ENCODE assay signal across 1 cellular context in the genomic region with DNA sequence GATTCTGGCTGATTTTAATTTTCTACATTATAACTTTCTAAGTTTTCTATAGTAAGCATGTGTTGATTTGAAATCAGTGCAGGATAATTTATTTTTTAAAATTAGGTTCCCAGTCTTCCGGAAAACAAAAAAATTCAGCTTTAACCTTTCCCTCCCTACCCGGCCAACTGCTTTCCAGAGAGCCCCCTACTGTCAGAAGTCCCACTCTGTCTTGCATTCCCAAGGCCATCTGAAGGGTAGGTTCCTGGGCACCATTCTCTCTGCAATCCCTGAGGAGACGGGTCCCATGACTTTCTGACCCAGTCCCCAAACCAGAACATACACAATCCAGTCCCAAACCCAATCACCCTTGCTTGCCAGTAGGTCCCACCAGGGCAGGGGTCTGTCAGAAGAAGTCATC.
TF ChIP-seq lines count a peak whose summit lies in the region.

No MANE protein-coding gene starts in this region.

TF ChIP-seq in GM23338, 12 proteins besides CTCF, POLR2A, EP300 and RAD21 (continued from another document):
- TF ChIP-seq, protein P1, sequence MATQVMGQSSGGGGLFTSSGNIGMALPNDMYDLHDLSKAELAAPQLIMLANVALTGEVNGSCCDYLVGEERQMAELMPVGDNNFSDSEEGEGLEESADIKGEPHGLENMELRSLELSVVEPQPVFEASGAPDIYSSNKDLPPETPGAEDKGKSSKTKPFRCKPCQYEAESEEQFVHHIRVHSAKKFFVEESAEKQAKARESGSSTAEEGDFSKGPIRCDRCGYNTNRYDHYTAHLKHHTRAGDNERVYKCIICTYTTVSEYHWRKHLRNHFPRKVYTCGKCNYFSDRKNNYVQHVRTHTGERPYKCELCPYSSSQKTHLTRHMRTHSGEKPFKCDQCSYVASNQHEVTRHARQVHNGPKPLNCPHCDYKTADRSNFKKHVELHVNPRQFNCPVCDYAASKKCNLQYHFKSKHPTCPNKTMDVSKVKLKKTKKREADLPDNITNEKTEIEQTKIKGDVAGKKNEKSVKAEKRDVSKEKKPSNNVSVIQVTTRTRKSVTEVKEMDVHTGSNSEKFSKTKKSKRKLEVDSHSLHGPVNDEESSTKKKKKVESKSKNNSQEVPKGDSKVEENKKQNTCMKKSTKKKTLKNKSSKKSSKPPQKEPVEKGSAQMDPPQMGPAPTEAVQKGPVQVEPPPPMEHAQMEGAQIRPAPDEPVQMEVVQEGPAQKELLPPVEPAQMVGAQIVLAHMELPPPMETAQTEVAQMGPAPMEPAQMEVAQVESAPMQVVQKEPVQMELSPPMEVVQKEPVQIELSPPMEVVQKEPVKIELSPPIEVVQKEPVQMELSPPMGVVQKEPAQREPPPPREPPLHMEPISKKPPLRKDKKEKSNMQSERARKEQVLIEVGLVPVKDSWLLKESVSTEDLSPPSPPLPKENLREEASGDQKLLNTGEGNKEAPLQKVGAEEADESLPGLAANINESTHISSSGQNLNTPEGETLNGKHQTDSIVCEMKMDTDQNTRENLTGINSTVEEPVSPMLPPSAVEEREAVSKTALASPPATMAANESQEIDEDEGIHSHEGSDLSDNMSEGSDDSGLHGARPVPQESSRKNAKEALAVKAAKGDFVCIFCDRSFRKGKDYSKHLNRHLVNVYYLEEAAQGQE (IDR thresholded peaks at IDR 0.05; ENCODE audit: unreplicated experiment) = no peak
- no peak for TF ChIP-seq STAT1 (IDR thresholded peaks at IDR 0.05; ENCODE audit: unreplicated experiment)
- TF ChIP-seq ZNF331 (CRISPR knock-in tag; IDR thresholded peaks at IDR 0.05; ENCODE audit: low read depth) = no peak
- TF ChIP-seq, protein P2, sequence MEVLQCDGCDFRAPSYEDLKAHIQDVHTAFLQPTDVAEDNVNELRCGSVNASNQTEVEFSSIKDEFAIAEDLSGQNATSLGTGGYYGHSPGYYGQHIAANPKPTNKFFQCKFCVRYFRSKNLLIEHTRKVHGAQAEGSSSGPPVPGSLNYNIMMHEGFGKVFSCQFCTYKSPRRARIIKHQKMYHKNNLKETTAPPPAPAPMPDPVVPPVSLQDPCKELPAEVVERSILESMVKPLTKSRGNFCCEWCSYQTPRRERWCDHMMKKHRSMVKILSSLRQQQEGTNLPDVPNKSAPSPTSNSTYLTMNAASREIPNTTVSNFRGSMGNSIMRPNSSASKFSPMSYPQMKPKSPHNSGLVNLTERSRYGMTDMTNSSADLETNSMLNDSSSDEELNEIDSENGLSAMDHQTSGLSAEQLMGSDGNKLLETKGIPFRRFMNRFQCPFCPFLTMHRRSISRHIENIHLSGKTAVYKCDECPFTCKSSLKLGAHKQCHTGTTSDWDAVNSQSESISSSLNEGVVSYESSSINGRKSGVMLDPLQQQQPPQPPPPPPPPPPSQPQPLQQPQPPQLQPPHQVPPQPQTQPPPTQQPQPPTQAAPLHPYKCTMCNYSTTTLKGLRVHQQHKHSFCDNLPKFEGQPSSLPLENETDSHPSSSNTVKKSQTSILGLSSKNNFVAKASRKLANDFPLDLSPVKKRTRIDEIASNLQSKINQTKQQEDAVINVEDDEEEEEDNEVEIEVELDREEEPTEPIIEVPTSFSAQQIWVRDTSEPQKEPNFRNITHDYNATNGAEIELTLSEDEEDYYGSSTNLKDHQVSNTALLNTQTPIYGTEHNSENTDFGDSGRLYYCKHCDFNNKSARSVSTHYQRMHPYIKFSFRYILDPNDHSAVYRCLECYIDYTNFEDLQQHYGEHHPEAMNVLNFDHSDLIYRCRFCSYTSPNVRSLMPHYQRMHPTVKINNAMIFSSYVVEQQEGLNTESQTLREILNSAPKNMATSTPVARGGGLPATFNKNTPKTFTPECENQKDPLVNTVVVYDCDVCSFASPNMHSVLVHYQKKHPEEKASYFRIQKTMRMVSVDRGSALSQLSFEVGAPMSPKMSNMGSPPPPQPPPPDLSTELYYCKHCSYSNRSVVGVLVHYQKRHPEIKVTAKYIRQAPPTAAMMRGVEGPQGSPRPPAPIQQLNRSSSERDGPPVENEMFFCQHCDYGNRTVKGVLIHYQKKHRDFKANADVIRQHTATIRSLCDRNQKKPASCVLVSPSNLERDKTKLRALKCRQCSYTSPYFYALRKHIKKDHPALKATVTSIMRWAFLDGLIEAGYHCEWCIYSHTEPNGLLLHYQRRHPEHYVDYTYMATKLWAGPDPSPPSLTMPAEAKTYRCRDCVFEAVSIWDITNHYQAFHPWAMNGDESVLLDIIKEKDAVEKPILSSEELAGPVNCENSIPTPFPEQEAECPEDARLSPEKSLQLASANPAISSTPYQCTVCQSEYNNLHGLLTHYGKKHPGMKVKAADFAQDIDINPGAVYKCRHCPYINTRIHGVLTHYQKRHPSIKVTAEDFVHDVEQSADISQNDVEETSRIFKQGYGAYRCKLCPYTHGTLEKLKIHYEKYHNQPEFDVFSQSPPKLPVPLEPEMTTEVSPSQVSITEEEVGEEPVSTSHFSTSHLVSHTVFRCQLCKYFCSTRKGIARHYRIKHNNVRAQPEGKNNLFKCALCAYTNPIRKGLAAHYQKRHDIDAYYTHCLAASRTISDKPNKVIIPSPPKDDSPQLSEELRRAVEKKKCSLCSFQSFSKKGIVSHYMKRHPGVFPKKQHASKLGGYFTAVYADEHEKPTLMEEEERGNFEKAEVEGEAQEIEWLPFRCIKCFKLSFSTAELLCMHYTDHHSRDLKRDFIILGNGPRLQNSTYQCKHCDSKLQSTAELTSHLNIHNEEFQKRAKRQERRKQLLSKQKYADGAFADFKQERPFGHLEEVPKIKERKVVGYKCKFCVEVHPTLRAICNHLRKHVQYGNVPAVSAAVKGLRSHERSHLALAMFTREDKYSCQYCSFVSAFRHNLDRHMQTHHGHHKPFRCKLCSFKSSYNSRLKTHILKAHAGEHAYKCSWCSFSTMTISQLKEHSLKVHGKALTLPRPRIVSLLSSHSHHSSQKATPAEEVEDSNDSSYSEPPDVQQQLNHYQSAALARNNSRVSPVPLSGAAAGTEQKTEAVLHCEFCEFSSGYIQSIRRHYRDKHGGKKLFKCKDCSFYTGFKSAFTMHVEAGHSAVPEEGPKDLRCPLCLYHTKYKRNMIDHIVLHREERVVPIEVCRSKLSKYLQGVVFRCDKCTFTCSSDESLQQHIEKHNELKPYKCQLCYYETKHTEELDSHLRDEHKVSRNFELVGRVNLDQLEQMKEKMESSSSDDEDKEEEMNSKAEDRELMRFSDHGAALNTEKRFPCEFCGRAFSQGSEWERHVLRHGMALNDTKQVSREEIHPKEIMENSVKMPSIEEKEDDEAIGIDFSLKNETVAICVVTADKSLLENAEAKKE (CRISPR knock-in tag; IDR thresholded peaks at IDR 0.05) = no peak
- no peak for TF ChIP-seq EZH2phosphoT487 (IDR thresholded peaks at IDR 0.05; ENCODE audit: unreplicated experiment)
